In genomic region chr10:114499630-114500190, GRCh38 we compare ENCODE assay signal across 8 cellular contexts.
DNase-seq lines count a peak whose midpoint lies in the region; ATAC-seq and TF ChIP-seq lines count a peak whose summit lies in the region.

No MANE protein-coding gene starts in this region.

- ATAC-seq in Right ventricle myocardium superior (ENCODE audit: poor library complexity), result peak; percentile 4

- no peaks in the 10 kb centered on the region for H3K27me3 Mint-ChIP-seq in activated naive CD8-positive, alpha-beta T cell
- no peaks in the 10 kb centered on the region for H3K27me3 Mint-ChIP-seq in osteocyte (ENCODE audit: unreplicated experiment)

- TF ChIP-seq CTCF in osteocyte (IDR thresholded peaks at IDR 0.05), result no peak

- DNase-seq in Right ventricle myocardium superior, result no peak
- DNase-seq in cardiac septum (ENCODE audit: low spot score), result no peak
- DNase-seq in RPMI8226, result peak; percentile 26
- DNase-seq in stimulated activated CD4-positive, alpha-beta T cell treated with anti-CD3 and anti-CD28 coated beads, Interleukin-4, amount 100 ng/mL, for 1 hour, result peak; percentile 82
- DNase-seq in NK-92 (lab: John Stamatoyannopoulos, UW; ENCODE audit: unreplicated experiment), result no peak
- no peak for DNase-seq in NCI-H1092 treated with DMSO at 0.1 percent for 48 hours (lab: John Stamatoyannopoulos, UW)
- no peak for DNase-seq in osteocyte (ENCODE audit: extremely low spot score, unreplicated experiment)

- H3K9me3 Mint-ChIP-seq in activated naive CD8-positive, alpha-beta T cell (ENCODE audit: low read depth), result no peaks in the 10 kb centered on the region
- no peaks in the 10 kb centered on the region for H3K9me3 Mint-ChIP-seq in osteocyte (ENCODE audit: unreplicated experiment)

- H3K4me3 Mint-ChIP-seq in activated naive CD8-positive, alpha-beta T cell, result peak overlapping the region; percentile 83
- no peak overlapping the region for H3K4me3 Mint-ChIP-seq in osteocyte (ENCODE audit: unreplicated experiment)

- H3K4me1 Mint-ChIP-seq in activated naive CD8-positive, alpha-beta T cell (ENCODE audit: low read depth), result peaks cover 90% of the 10 kb centered on the region
- H3K4me1 Mint-ChIP-seq in osteocyte (ENCODE audit: unreplicated experiment), result peaks cover 27% of the 10 kb centered on the region

- intact Hi-C loops in Right ventricle myocardium superior (cut with DNase I) (no loop called here), cardiac septum (cut with DNase I) (no loop called here)

- H3K36me3 Mint-ChIP-seq in activated naive CD8-positive, alpha-beta T cell, result peaks cover 23% of the 10 kb centered on the region
- H3K36me3 Mint-ChIP-seq in osteocyte (ENCODE audit: unreplicated experiment), result peaks cover 4% of the 10 kb centered on the region

- peak overlapping the region; percentile 98 for H3K27ac Mint-ChIP-seq in activated naive CD8-positive, alpha-beta T cell
- H3K27ac Mint-ChIP-seq in osteocyte (ENCODE audit: unreplicated experiment), result no peak overlapping the region

Comparison
In these comparisons a context has a peak if more than half of its experiments do, and no peak if none do; other contexts are left out.
1. DNase-seq: peak in RPMI8226 (single experiment) and stimulated activated CD4-positive, alpha-beta T cell treated with anti-CD3 and anti-CD28 coated beads, Interleukin-4, amount 100 ng/mL, for 1 hour (single experiment); none in Right ventricle myocardium superior (single experiment), cardiac septum (single experiment), NK-92 (single experiment), NCI-H1092 treated with DMSO at 0.1 percent for 48 hours (single experiment) and osteocyte (single experiment).